Comparison of ENCODE assay signal across 13 cellular contexts in the genomic region with DNA sequence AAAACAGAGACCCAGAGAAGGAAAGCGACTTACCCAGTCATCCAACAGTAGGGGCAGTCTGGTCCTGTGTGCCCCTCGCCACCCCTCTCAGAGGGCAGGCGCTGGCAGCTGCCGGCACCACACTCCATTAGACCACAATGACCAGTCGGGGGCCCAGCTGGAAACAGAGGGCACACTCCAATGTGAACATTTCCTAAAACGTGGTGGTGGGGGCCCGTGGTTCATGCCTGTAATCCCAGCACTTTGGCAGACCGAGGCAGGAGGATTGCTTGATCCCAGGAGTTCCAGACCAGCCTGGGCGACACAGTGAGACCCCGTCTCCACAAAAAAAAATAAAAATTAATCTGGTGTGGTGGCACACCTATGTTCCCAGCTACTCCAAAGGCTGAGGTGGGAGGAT. TPM values are rescaled to one million over a fixed set of nuclear protein-coding genes. Genes with fewer than 3 reads are reported as not detected.
DNase-seq lines count a peak whose midpoint lies in the region; ATAC-seq and FAIRE-seq lines count a peak whose summit lies in the region.
"Had no signal": no experiment of that assay in that cellular context is flagged by ENCODE, and none has a peak within 500 bp of the region (broad histone marks: within the 10 kb centered on the region; RNA-seq: fewer than 3 reads in every experiment).

No MANE protein-coding gene starts in this region.

- no peak for DNase-seq in activated naive CD4-positive, alpha-beta T cell treated with anti-CD3 and anti-CD28 coated beads, Interleukin-2, amount 10 ng/mL, durations not matched to agents 7 days and 5 days
- no peak for DNase-seq in activated naive CD4-positive, alpha-beta T cell (lab: John Stamatoyannopoulos, UW)
- no peak for DNase-seq in SJCRH30
- peak; percentile 2 for DNase-seq in germinal center (ENCODE audit: low spot score)
- no peak for DNase-seq in small intestine
- DNase-seq in cerebellar nuclear complex (lab: John Stamatoyannopoulos, UW): no peak
- DNase-seq in NCI-H2196 treated with DMSO at 0.1 percent for 48 hours (lab: John Stamatoyannopoulos, UW; ENCODE audit: unreplicated experiment): no peak
- DNase-seq: activated CD8-positive, alpha-beta memory T cell treated with anti-CD3 and anti-CD28 coated beads, Interleukin-2, amount 50 U/mL, for 4 hours had no signal

- H3K9me3 Mint-ChIP-seq in activated naive CD4-positive, alpha-beta T cell treated with anti-CD3 and anti-CD28 coated beads, Interleukin-2, amount 10 ng/mL, durations not matched to agents 7 days and 5 days: no peaks in the 10 kb centered on the region

- peak overlapping the region; percentile 61 for H3K27ac Mint-ChIP-seq in activated naive CD4-positive, alpha-beta T cell treated with anti-CD3 and anti-CD28 coated beads, Interleukin-2, amount 10 ng/mL, durations not matched to agents 7 days and 5 days

- H3K9me3 ChIP-seq in SJCRH30 (replicated peaks) (no peaks in the 10 kb centered on the region), small intestine (ENCODE audit: control insufficient read depth, low read depth) (no peaks in the 10 kb centered on the region)

- ATAC-seq in HG02938 (IDR thresholded peaks at IDR 0.05; ENCODE audit: unreplicated experiment): no peak

- H3K27me3 ChIP-seq in SJCRH30: no peaks in the 10 kb centered on the region
- no peaks in the 10 kb centered on the region for H3K27me3 ChIP-seq in small intestine (ENCODE audit: control insufficient read depth in 2 of 2, insufficient read depth in 2 of 2, low read length in 2 of 2)

- H3K4me1 ChIP-seq in SJCRH30 (no peaks in the 10 kb centered on the region), small intestine (ENCODE audit: control insufficient read depth in 2 of 2, insufficient read depth in 1 of 2, low read depth in 1 of 2, low read length in 1 of 2) (peaks cover 5 to 7% of the 10 kb centered on the region in 2 donors)

- peaks cover 17% of the 10 kb centered on the region for H3K4me1 Mint-ChIP-seq in activated naive CD4-positive, alpha-beta T cell treated with anti-CD3 and anti-CD28 coated beads, Interleukin-2, amount 10 ng/mL, durations not matched to agents 7 days and 5 days

- H3K36me3 ChIP-seq in SJCRH30: no peaks in the 10 kb centered on the region
- H3K36me3 ChIP-seq in small intestine (ENCODE audit: control insufficient read depth in 2 of 2, insufficient read depth in 2 of 2, low read length in 2 of 2): no peaks in the 10 kb centered on the region

- CTCF ChIA-PET in activated naive CD4-positive, alpha-beta T cell treated with anti-CD3 and anti-CD28 coated beads, Interleukin-2, amount 10 ng/mL, durations not matched to agents 7 days and 5 days (lab: Charles Lee): interaction anchor here (1.4 kb wide), 1 partner anchor 31 kb away, joined by 3 read pairs; no protein-coding TSS in a partner anchor

- H3K27me3 Mint-ChIP-seq in activated naive CD4-positive, alpha-beta T cell treated with anti-CD3 and anti-CD28 coated beads, Interleukin-2, amount 10 ng/mL, durations not matched to agents 7 days and 5 days: peaks cover 46% of the 10 kb centered on the region

- no peak for FAIRE-seq in small intestine (lab: Jason Lieb, UNC)
- FAIRE-seq: GM19239 had no signal

- 77 to 83% (median 78%) methylated on average over 10 of the region's 10 CpGs for WGBS in small intestine, 3 donors

- H3K4me3 ChIP-seq in SJCRH30 (peak overlapping the region; percentile 87), small intestine (ENCODE audit: low read depth in 1 of 2, low read length in 2 of 2) (peak overlapping the region in 1 of 2 donors; percentile 99)

- peak overlapping the region; percentile 79 for H3K4me3 Mint-ChIP-seq in activated naive CD4-positive, alpha-beta T cell treated with anti-CD3 and anti-CD28 coated beads, Interleukin-2, amount 10 ng/mL, durations not matched to agents 7 days and 5 days

- no peaks in the 10 kb centered on the region for H3K36me3 Mint-ChIP-seq in activated naive CD4-positive, alpha-beta T cell treated with anti-CD3 and anti-CD28 coated beads, Interleukin-2, amount 10 ng/mL, durations not matched to agents 7 days and 5 days

- H3K27ac ChIP-seq in SJCRH30: peak overlapping the region; percentile 37
- peak overlapping the region; percentile 75 to 85 for H3K27ac ChIP-seq in small intestine (ENCODE audit: low read depth in 1 of 2, low read length in 1 of 2)
- H3K27ac ChIP-seq: SK-N-MC had no signal

RNA-seq across cellular contexts. Expression of a gene that starts 0.9 kb away (rescaled TPM):
- total RNA-seq in SJCRH30 (2014; rRNA removed; shearing (Covaris generic)): 99.3 and 99.4 TPM in 2 replicates
- 1,000 to 10,000 TPM in 1 of 3 donors, 100 to 1,000 TPM in 2; 247 to 1,393 (median 653) TPM for polyA plus RNA-seq in small intestine

RNA-seq across cellular contexts. Expression of a gene that starts 30.2 kb away (rescaled TPM):
- 0.24 and 0.56 TPM in 2 replicates for total RNA-seq in SJCRH30 (2014; rRNA removed; shearing (Covaris generic))
- polyA plus RNA-seq in small intestine: under 1 TPM in 1 of 3 donors, not detected in 2; 0.06 TPM
- total RNA-seq: glomerular endothelial cell had no signal
- polyA plus RNA-seq: BJ had no signal

RNA-seq across cellular contexts. Expression of a gene that starts 42.0 kb away (rescaled TPM):
- 2.6 and 2.9 TPM in 2 replicates for total RNA-seq in SJCRH30 (2014; rRNA removed; shearing (Covaris generic))
- polyA plus RNA-seq in small intestine: 10 to 100 TPM; 17.2 to 36.5 (median 33.5) TPM
